In genomic region chr11:31809857-31810778, GRCh38 we compare ENCODE assay signal across 7 cellular contexts. TPM values are rescaled to one million over a fixed set of nuclear protein-coding genes. Genes with fewer than 3 reads are reported as not detected.
DNase-seq lines count a peak whose midpoint lies in the region; ATAC-seq, FAIRE-seq and TF ChIP-seq lines count a peak whose summit lies in the region.

No MANE protein-coding gene starts in this region.

- TF ChIP-seq RAD21 in K562 (CRISPR knock-in tag; conservative IDR thresholded peaks at IDR 0.05 in 1 of 2, IDR thresholded peaks at IDR 0.05 in 1 of 2) = no peak

- FAIRE-seq in K562 (lab: Jason Lieb, UNC) = no peak

- H3K27me3 ChIP-seq in K562 (ENCODE audit: control insufficient read depth in 2 of 2, insufficient read depth in 2 of 2, low read length in 2 of 2) = peaks cover 10 to 51% of the 10 kb centered on the region in 2 experiments; a peak in 4 of 5 replicates
- H3K27me3 ChIP-seq in kidney epithelial cell (ENCODE audit: control insufficient read depth, insufficient read depth, low read length) = peaks cover 100% of the 10 kb centered on the region
- peaks cover 100% of the 10 kb centered on the region for H3K27me3 ChIP-seq in suprapubic skin

- peak overlapping the region; percentile 69 for H3K4me2 ChIP-seq in K562 (ENCODE audit: insufficient read depth, low read length)

- H4K20me1 ChIP-seq in K562 (replicated peaks; ENCODE audit: control insufficient read depth, insufficient read depth, low read length) = no peaks in the 10 kb centered on the region; the same call in 1 of the 2 replicates

- no peaks in the 10 kb centered on the region for H3K9me1 ChIP-seq in K562 (ENCODE audit: control insufficient read depth, insufficient read depth, low read length)

- ATAC-seq in K562 (peak; percentile 52), GM18520 (IDR thresholded peaks at IDR 0.05; ENCODE audit: unreplicated experiment) (no peak)

- POLR2A ChIA-PET in K562 (lab: Yijun Ruan, JAX) = interaction anchor here (0.5 to 0.9 kb wide), 3 partner anchors 14 to 47 kb away, joined by 3 read pairs; no protein-coding TSS in a partner anchor

- H3K9me3 ChIP-seq in K562 (replicated peaks; ENCODE audit: control insufficient read depth, insufficient read depth, low read depth, low read length) = no peaks in the 10 kb centered on the region
- no peaks in the 10 kb centered on the region for H3K9me3 ChIP-seq in suprapubic skin

- H3K36me3 ChIP-seq in K562 (ENCODE audit: control insufficient read depth, insufficient read depth, low read length) (no peaks in the 10 kb centered on the region), kidney epithelial cell (ENCODE audit: control insufficient read depth, insufficient read depth, low read length) (no peaks in the 10 kb centered on the region), suprapubic skin (no peaks in the 10 kb centered on the region)

- no peak for TF ChIP-seq POLR2A in K562 (conservative IDR thresholded peaks at IDR 0.05)
- TF ChIP-seq POLR2A in suprapubic skin (IDR thresholded peaks at IDR 0.05) = no peak

- intact Hi-C loops in K562 (cut with micrococcal nuclease) = loop anchor here (5.0 to 10.0 kb wide), 2 partner anchors 168 to 305 kb away; partner anchors contain the start of genes ELP4 and IMMP1L

- WGBS in K562 (ENCODE audit: insufficient coverage, low coverage, missing lambda C conversion rate) = 8% methylated on average over 40 of the region's 91 CpGs
- WGBS in suprapubic skin = 7% methylated on average over 27 of the region's 91 CpGs

- H3K27ac ChIP-seq in K562 (ENCODE audit: extremely low read depth, low read depth, low read length) (peak overlapping the region; percentile 30; the same call in 1 of the 3 replicates), suprapubic skin (no peak overlapping the region)

- CTCF ChIA-PET in K562 (lab: Yijun Ruan, JAX; ENCODE audit: low intra/inter-chr PET ratio) = no interaction called here

- TF ChIP-seq CTCF in GM10266 (IDR thresholded peaks at IDR 0.05; ENCODE audit: control insufficient read depth, insufficient read depth, low read depth, missing control alignments) (no peak), K562 (IDR thresholded peaks at IDR 0.05 in 2 of 3, conservative IDR thresholded peaks at IDR 0.05 in 1 of 3; ENCODE audit: insufficient read depth in 2 of 3, low read depth in 1 of 3, low read length in 3 of 3) (no peak), kidney epithelial cell (IDR thresholded peaks at IDR 0.05; ENCODE audit: insufficient read depth, low read length, poor library complexity, severe bottlenecking) (no peak), suprapubic skin (IDR thresholded peaks at IDR 0.05) (no peak)

- H3K4me3 ChIP-seq in K562 (peak overlapping the region; percentile 43), kidney epithelial cell (ENCODE audit: low read depth, low read length) (peak overlapping the region; percentile 24), suprapubic skin (peak overlapping the region; percentile 52)

- DNase-seq in GM10266 (ENCODE audit: extremely low spot score) (peak; percentile 59), NCI-H1105 (lab: John Stamatoyannopoulos, UW) (peak; percentile 49), K562 (ENCODE audit: extremely low read depth in 1 of 4, low spot score in 3 of 4) (peak in 3 of 4 experiments; percentile 21 to 27 (median 26)), kidney epithelial cell (ENCODE audit: low read depth) (no peak), suprapubic skin (ENCODE audit: low spot score in 2 of 2) (no peak), hepatic stellate cell (ENCODE audit: low spot score) (no peak)

- H2AFZ ChIP-seq in K562 (ENCODE audit: low read depth, low read length) = peak overlapping the region; percentile 71

- no peaks in the 10 kb centered on the region for H3K79me2 ChIP-seq in K562 (ENCODE audit: control insufficient read depth, insufficient read depth, low read length)

- BruUV-seq in K562 (replicated peaks; lab: Mats Ljungman, UMichigan) = no TSS peak

- in situ Hi-C loops in K562 (cut with MboI) = no loop called here

- H3K9ac ChIP-seq in K562 (ENCODE audit: insufficient read depth in 1 of 2, low read depth in 2 of 2, low read length in 2 of 2) = peak overlapping the region in 1 of 2 experiments; percentile 87; a peak in 2 of 4 replicates

- TF ChIP-seq EP300 in K562 (IDR thresholded peaks at IDR 0.05; ENCODE audit: low read length) (no peak), suprapubic skin (IDR thresholded peaks at IDR 0.05) (no peak)

- H3K4me1 ChIP-seq in K562 (replicated peaks in 1 of 2; ENCODE audit: control insufficient read depth in 2 of 2, insufficient read depth in 2 of 2, low read length in 2 of 2) (peaks cover 4 to 42% of the 10 kb centered on the region in 2 experiments; a peak in 4 of 5 replicates), suprapubic skin (peaks cover 75% of the 10 kb centered on the region)

TF ChIP-seq in K562, 482 proteins besides CTCF, POLR2A, EP300 and RAD21 (continues in another document):
- TF ChIP-seq EHMT2 (IDR thresholded peaks at IDR 0.05) (no peak), L3MBTL2 (IDR thresholded peaks at IDR 0.05) (peak; percentile 18; the same call in 1 of the 2 replicates), DMBX1 (CRISPR knock-in tag; IDR thresholded peaks at IDR 0.05; ENCODE audit: borderline replicate concordance) (no peak), CTBP1 (IDR thresholded peaks at IDR 0.05; ENCODE audit: borderline replicate concordance) (peak; percentile 56), STAG1 (CRISPR knock-in tag; IDR thresholded peaks at IDR 0.05; ENCODE audit: borderline replicate concordance) (0 out of 2 replicates have a peak, but pooled peaks have one; percentile 12), ZBTB43 (CRISPR knock-in tag; IDR thresholded peaks at IDR 0.05) (0 out of 2 replicates have a peak, but pooled peaks have one; percentile 53), KDM5B (IDR thresholded peaks at IDR 0.05; ENCODE audit: insufficient replicate concordance, low read depth, low read length) (peak; percentile 47), RBFOX2 (IDR thresholded peaks at IDR 0.05; ENCODE audit: low read depth, low read length) (peak; percentile 54; the same call in 1 of the 2 replicates), VEZF1 (CRISPR knock-in tag; IDR thresholded peaks at IDR 0.05) (peak; percentile 72), MAX (CRISPR knock-in tag; IDR thresholded peaks at IDR 0.05) (peak; percentile 34; the same call in 1 of the 2 replicates), POLR2G (IDR thresholded peaks at IDR 0.05; ENCODE audit: low read depth, low read length) (peak; percentile 53; the same call in 1 of the 2 replicates), FOXJ3 (CRISPR knock-in tag; IDR thresholded peaks at IDR 0.05) (no peak), TEAD1 (CRISPR knock-in tag; IDR thresholded peaks at IDR 0.05) (peak in 1 of 2 experiments; percentile 57; a peak in 1 of 4 replicates), ZFX (CRISPR knock-in tag; IDR thresholded peaks at IDR 0.05) (peak; percentile 75), XRCC3 (IDR thresholded peaks at IDR 0.05) (no peak), NCOA6 (IDR thresholded peaks at IDR 0.05) (no peak), GTF2E2 (tag; IDR thresholded peaks at IDR 0.05) (0 out of 2 replicates have a peak, but pooled peaks have one; percentile 46), KDM2B (CRISPR knock-in tag; IDR thresholded peaks at IDR 0.05) (0 out of 2 replicates have a peak, but pooled peaks have one; percentile 39)

RNA-seq across cellular contexts. Expression of gene PAX6, which starts 1.0 kb away (rescaled TPM):
- total RNA-seq in K562 (2011; cell fraction: chromatin; rRNA removed; ENCODE audit: low replicate concordance) = 4.4 and 7.3 TPM in 2 replicates
- 2.0 and 3.3 TPM in 2 replicates for total RNA-seq in K562 (2011; cell fraction: nucleolus; rRNA removed)
- total RNA-seq in K562 (2011; cell fraction: nucleoplasm; rRNA removed) = 3.7 and 4.1 TPM in 2 replicates
- total RNA-seq in K562 (2014; rRNA removed) (5.9 and 6.3 TPM in 2 replicates), K562 (2014; rRNA removed; fragmentation: Illumina TruSeq; extraction: Trizol) (5.3 and 7.1 TPM in 2 replicates), K562 (2015; rRNA removed; fragmentation: Illumina TruSeq; extraction: Trizol) (4.6 and 4.7 TPM in 2 replicates), K562 (2021) (5.7 and 5.9 TPM in 2 replicates), kidney epithelial cell (0.21 and 1.1 TPM in 2 replicates), suprapubic skin (1 to 10 TPM in 1 of 4 donors, under 1 TPM in 2, not detected in 1; 0.25 to 1.1 (median 0.29) TPM)
- polyA plus RNA-seq in K562 (2011; rRNA removed) (2.5 and 6.8 TPM in 2 replicates), K562 (2014; fragmentation: Illumina TruSeq; extraction: Trizol) (10.9 and 12.3 TPM in 2 replicates), K562 (2014; fragmentation: Nextera tagmentation; extraction: Ambion mirVana) (1 to 10 TPM; 1.5 to 2.6 TPM), K562 (2014; rRNA removed) (7.2 TPM in 2 replicates)
- 3.1 and 8.7 TPM in 2 replicates for polyA plus RNA-seq in K562 (2011; cell fraction: cytosol; rRNA removed)
- 9.3 and 26.6 TPM in 2 replicates for polyA plus RNA-seq in K562 (2011; cell fraction: nucleus; rRNA removed)
- polyA plus RNA-seq in K562 (2012) = 4.8 and 22.9 TPM in 2 replicates
- 4.2 and 9.1 TPM in 2 replicates for polyA minus RNA-seq in K562 (2011; rRNA and poly(A)+ RNA removed)
- polyA minus RNA-seq in K562 (2011; cell fraction: cytosol; rRNA and poly(A)+ RNA removed) = 2.3 and 6.0 TPM in 2 replicates
- 3.9 and 17.3 TPM in 2 replicates for polyA minus RNA-seq in K562 (2011; cell fraction: nucleus; rRNA and poly(A)+ RNA removed)

Comparison
In these comparisons a context has a peak if more than half of its experiments do, and no peak if none do; other contexts are left out.
1. DNase-seq: peak in GM10266 (single experiment), NCI-H1105 (single experiment) and K562 (3 of 4); none in kidney epithelial cell (single experiment), suprapubic skin (0 of 2) and hepatic stellate cell (single experiment).
2. Peak in every context shown above with its lines, with median percentiles within 50 percentile points of each other: H3K4me3 ChIP-seq.